ENCODE assay signal across 3 cellular contexts in genomic region chr15:94847325-94847724, GRCh38.
TF ChIP-seq lines count a peak whose summit lies in the region.

No MANE protein-coding gene starts in this region.

TF ChIP-seq in HepG2, 621 proteins besides CTCF, POLR2A, EP300 and RAD21:
- TF ChIP-seq ZNF431 (CRISPR knock-in tag; IDR thresholded peaks at IDR 0.05; ENCODE audit: borderline replicate concordance, low read depth) (peak; percentile 41; the same call in 1 of the 2 replicates), ZNF724P (CRISPR knock-in tag; IDR thresholded peaks at IDR 0.05; ENCODE audit: borderline replicate concordance) (no peak), NR1H2 (CRISPR knock-in tag; IDR thresholded peaks at IDR 0.05; ENCODE audit: borderline replicate concordance, low read depth) (no peak), ZBTB14 (CRISPR knock-in tag; IDR thresholded peaks at IDR 0.05) (no peak), PRDM4 (CRISPR knock-in tag; IDR thresholded peaks at IDR 0.05; ENCODE audit: borderline replicate concordance) (no peak), REST (IDR thresholded peaks at IDR 0.05; ENCODE audit: borderline replicate concordance in 1 of 2, low read depth in 1 of 2, low read length in 2 of 2) (no peak), EEA1 (CRISPR knock-in tag; IDR thresholded peaks at IDR 0.05; ENCODE audit: borderline replicate concordance) (no peak)
TF ChIP-seq in HepG2: peak in this region for 1.

TF ChIP-seq in K562, 482 proteins besides CTCF, POLR2A, EP300 and RAD21:
- TF ChIP-seq ZNF431 (CRISPR knock-in tag; IDR thresholded peaks at IDR 0.05) = peak; percentile 92
- no peak for TF ChIP-seq SMARCB1 (IDR thresholded peaks at IDR 0.05; ENCODE audit: insufficient read length, low read depth)

TF ChIP-seq in SK-N-SH treated with all-trans-retinoic acid at 6 μM for 48 hours, 23 proteins besides CTCF, POLR2A, EP300 and RAD21:
- TF ChIP-seq TOX (CRISPR knock-in tag; IDR thresholded peaks at IDR 0.05; ENCODE audit: borderline replicate concordance) = no peak
